16 cellular contexts compared by ENCODE assay signal in genomic region chr18:23547806-23548205, GRCh38. TPM values are rescaled to one million over a fixed set of nuclear protein-coding genes. Genes with fewer than 3 reads are reported as not detected.
DNase-seq lines count a peak whose midpoint lies in the region; ATAC-seq and TF ChIP-seq lines count a peak whose summit lies in the region.
"Had no signal": no experiment of that assay in that cellular context is flagged by ENCODE, and none has a peak within 500 bp of the region (broad histone marks: within the 10 kb centered on the region; RNA-seq: fewer than 3 reads in every experiment).

No MANE protein-coding gene starts in this region.

- TF ChIP-seq CTCF in choroid plexus epithelial cell (conservative IDR thresholded peaks at IDR 0.05; ENCODE audit: low read depth, low read length) (no peak), psoas muscle (IDR thresholded peaks at IDR 0.05) (no peak), heart left ventricle (IDR thresholded peaks at IDR 0.05) (no peak)

- H3K4me1 ChIP-seq in psoas muscle, result no peaks in the 10 kb centered on the region
- peaks cover 0 to 4% (median 0%) of the 10 kb centered on the region in 12 donors for H3K4me1 ChIP-seq in heart left ventricle

- H3K36me3 ChIP-seq in psoas muscle (ENCODE audit: insufficient read depth in 1 of 2, low read depth in 1 of 2), result peaks cover 6 to 97% of the 10 kb centered on the region in 2 donors
- H3K36me3 ChIP-seq in heart left ventricle, result peaks cover 0 to 99% (median 93%) of the 10 kb centered on the region in 9 donors

- ATAC-seq in left colon, result peak; percentile 94
- no peak for ATAC-seq in HG03045 (IDR thresholded peaks at IDR 0.05; ENCODE audit: unreplicated experiment)
- ATAC-seq in psoas muscle, result no peak
- ATAC-seq in heart left ventricle, result no peak
- no peak for ATAC-seq in GM18502 (IDR thresholded peaks at IDR 0.05; ENCODE audit: poor library complexity, unreplicated experiment)

- H3K9me3 ChIP-seq in psoas muscle (no peaks in the 10 kb centered on the region), heart left ventricle (no peaks in the 10 kb centered on the region)
- H3K9me3 ChIP-seq: Peyer's patch had no signal

- DNase-seq in AG20443 (ENCODE audit: low spot score) (peak; percentile 76), MV-4-11 (lab: John Stamatoyannopoulos, UW) (peak; percentile 5), choroid plexus epithelial cell (ENCODE audit: low read depth) (peak; percentile 39), left colon (no peak), psoas muscle (no peak), heart left ventricle (no peak)
- DNase-seq: activated CD4-positive, alpha-beta T cell treated with anti-CD3 and anti-CD28 coated beads, Interleukin-2, amount 10 ng/mL, durations not matched to agents 7 days and 5 days; activated T-cell treated with anti-CD3 and anti-CD28 coated beads, Interleukin-2, amount 50 U/mL, for 24 hours; DND-41; IMR-90; naive B cell; NCI-H524; stimulated activated CD4-positive, alpha-beta T cell treated with anti-CD3 and anti-CD28 coated beads, Interleukin-4, amount 100 ng/mL, for 1 hour had no signal

- H3K4me3 ChIP-seq in choroid plexus epithelial cell (ENCODE audit: low read depth, low read length), result no peak overlapping the region
- no peak overlapping the region for H3K4me3 ChIP-seq in psoas muscle
- H3K4me3 ChIP-seq in heart left ventricle, result no peak overlapping the region
- H3K4me3 ChIP-seq: Peyer's patch had no signal

- WGBS in psoas muscle, 3 donors, result 60 to 95% (median 93%) methylated on average over 3 of the region's 3 CpGs
- WGBS in heart left ventricle, 4 donors, result 63 to 89% (median 74%) methylated on average over 3 of the region's 3 CpGs

- no peak for TF ChIP-seq POLR2A in heart left ventricle (IDR thresholded peaks at IDR 0.05)

- intact Hi-C loops in left colon (cut with DNase I, micrococcal nuclease), result no loop called here
- intact Hi-C loops in psoas muscle (cut with DNase I), result no loop called here
- intact Hi-C loops in heart left ventricle (cut with DNase I), result no loop called here

- H3K27ac ChIP-seq in psoas muscle (no peak overlapping the region), heart left ventricle (no peak overlapping the region)

- H3K27me3 ChIP-seq in psoas muscle (ENCODE audit: insufficient read depth in 3 of 3, low read length in 2 of 3), result no peaks in the 10 kb centered on the region
- no peaks in the 10 kb centered on the region for H3K27me3 ChIP-seq in heart left ventricle
- H3K27me3 ChIP-seq: Peyer's patch had no signal

RNA-seq across cellular contexts. Expression of gene NPC1, which starts 38.5 kb away (rescaled TPM):
- total RNA-seq in left colon (10 to 100 TPM; 36.5 to 43.2 TPM), psoas muscle (10 to 100 TPM; 27.6 to 58.0 (median 41.8) TPM), heart left ventricle (10 to 100 TPM; 10.2 to 42.7 (median 16.8) TPM)
- polyA plus RNA-seq in psoas muscle (100 to 1,000 TPM in 1 of 3 donors, 10 to 100 TPM in 2; 24.8 to 126 (median 30.3) TPM), heart left ventricle (10 to 100 TPM in 1 of 2 donors, 1 to 10 TPM in 1; 7.8 to 38.8 TPM)

RNA-seq across cellular contexts. Expression of gene RMC1, which starts 44.5 kb away (rescaled TPM):
- total RNA-seq in left colon, result 10 to 100 TPM; 28.5 to 33.5 TPM
- 10 to 100 TPM; 13.8 to 20.1 (median 16.4) TPM for total RNA-seq in psoas muscle
- 10 to 100 TPM; 19.3 to 33.9 (median 20.1) TPM for polyA plus RNA-seq in psoas muscle
- total RNA-seq in heart left ventricle, result 10 to 100 TPM; 12.2 to 24.2 (median 17.3) TPM
- polyA plus RNA-seq in heart left ventricle, result 10 to 100 TPM; 24.9 to 27.8 TPM

Comparison
In these comparisons a context has a peak if more than half of its experiments do, and no peak if none do; other contexts are left out.
1. DNase-seq: peak in AG20443 (single experiment), MV-4-11 (single experiment) and choroid plexus epithelial cell (single experiment); none in left colon (0 of 2), psoas muscle (0 of 2) and heart left ventricle (0 of 5).